ENCODE assay signal across 23 cellular contexts in genomic region chr14:22800356-22800755, GRCh38. TPM values are rescaled to one million over a fixed set of nuclear protein-coding genes. Genes with fewer than 3 reads are reported as not detected.
"Had no signal": no experiment of that assay in that cellular context is flagged by ENCODE, and none has a peak within 500 bp of the region (broad histone marks: within the 10 kb centered on the region; RNA-seq: fewer than 3 reads in every experiment).

No MANE protein-coding gene starts in this region.

- H3K4me1 ChIP-seq: breast epithelium, tibial nerve had no signal

- ATAC-seq: activated CD8-positive, alpha-beta memory T cell treated with anti-CD3 and anti-CD28 coated beads, Interleukin-2, amount 10 ng/mL, durations not matched to agents 7 days and 5 days; activated CD8-positive, alpha-beta T cell treated with anti-CD3 and anti-CD28 coated beads, Interleukin-2, amount 10 ng/mL, durations not matched to agents 7 days and 5 days; activated naive CD8-positive, alpha-beta T cell treated with anti-CD3 and anti-CD28 coated beads, Interleukin-2, amount 50 U/mL, for 24 hours; esophagus mucosa; heart right ventricle; left lobe of liver; naive thymus-derived CD8-positive, alpha-beta T cell; T-helper 17 cell had no signal

- H3K36me3 ChIP-seq: breast epithelium, heart right ventricle, lower lobe of right lung, right lobe of liver, tibial nerve had no signal

- H3K27me3 ChIP-seq: breast epithelium, heart right ventricle, right lobe of liver, tibial nerve had no signal

- H3K9me3 ChIP-seq: breast epithelium, heart right ventricle, lower lobe of right lung, right lobe of liver, tibial nerve had no signal

- H3K27ac ChIP-seq: breast epithelium, heart right ventricle, lower lobe of right lung, right lobe of liver, tibial nerve had no signal

- DNase-seq: activated CD8-positive, alpha-beta memory T cell treated with anti-CD3 and anti-CD28 coated beads, Interleukin-2, amount 10 ng/mL, durations not matched to agents 7 days and 5 days; activated CD8-positive, alpha-beta T cell treated with anti-CD3 and anti-CD28 coated beads, Interleukin-2, amount 10 ng/mL, durations not matched to agents 7 days and 5 days; activated naive CD8-positive, alpha-beta T cell treated with anti-CD3 and anti-CD28 coated beads, Interleukin-2, amount 50 U/mL, for 24 hours; activated T-cell treated with anti-CD3 and anti-CD28 coated beads, Interleukin-2, amount 50 U/mL, for 48 hours; central memory CD4-positive, alpha-beta T cell; endodermal cell; foreskin fibroblast; heart right ventricle; kidney glomerular epithelial cell; lower lobe of right lung; mesenchymal stem cell; naive thymus-derived CD8-positive, alpha-beta T cell; posterior cingulate gyrus; right lobe of liver; stimulated activated CD4-positive, alpha-beta T cell treated with anti-CD3 and anti-CD28 coated beads, Interleukin-2, amount 100 ng/mL, for 48 hours; stimulated activated naive CD4-positive, alpha-beta T cell treated with Interleukin-2 at 50 U/mL for 16 hours; T-helper 17 cell; T1000 had no signal

- H3K4me3 ChIP-seq: breast epithelium, heart right ventricle, lower lobe of right lung, right lobe of liver, tibial nerve had no signal

RNA-seq across cellular contexts. Expression of gene SLC7A7, which starts 14.9 kb away (rescaled TPM):
- total RNA-seq: activated T-helper 2 cell treated with anti-CD3 and anti-CD28 coated beads, Interferon-gamma antibody, Interleukin-2, Interleukin-4, amounts not matched to agents 10 μg/mL and 5 μg/mL and 100 μg/mL, durations not matched to agents 14 hours and 24 hours and 36 hours had no signal

RNA-seq across cellular contexts. Expression of gene MMP14, which starts 36.0 kb away (rescaled TPM):
- polyA plus RNA-seq: naive thymus-derived CD8-positive, alpha-beta T cell had no signal
